In genomic region chr22:46896568-46897245, GRCh38 we compare ENCODE assay signal across 20 cellular contexts.
"Had no signal": no experiment of that assay in that cellular context is flagged by ENCODE, and none has a peak within 500 bp of the region (broad histone marks: within the 10 kb centered on the region; RNA-seq: fewer than 3 reads in every experiment).

No MANE protein-coding gene starts in this region.

- ATAC-seq: gastrocnemius medialis, sciatic nerve had no signal

- H3K27me3 ChIP-seq: breast epithelium, colonic mucosa, esophagus squamous epithelium, gastrocnemius medialis had no signal

- H3K27ac Mint-ChIP-seq: activated naive CD8-positive, alpha-beta T cell treated with anti-CD3 and anti-CD28 coated beads, Interleukin-2, amount 10 ng/mL, durations not matched to agents 7 days and 5 days; endodermal cell; T-helper 2 cell treated with Interferon-gamma antibody and Interleukin-4, amounts not matched to agents 5 μg/mL and 100 μg/mL, for 36 hours; type B pancreatic cell had no signal

- H3K36me3 ChIP-seq: breast epithelium, colonic mucosa, thoracic aorta, WERI-Rb-1 had no signal

- H3K4me1 Mint-ChIP-seq: endodermal cell had no signal

- H3K4me3 ChIP-seq: breast epithelium, colonic mucosa, esophagus squamous epithelium, gastrocnemius medialis, thoracic aorta had no signal

- H3K27me3 Mint-ChIP-seq: activated naive CD8-positive, alpha-beta T cell treated with anti-CD3 and anti-CD28 coated beads, Interleukin-2, amount 10 ng/mL, durations not matched to agents 7 days and 5 days; type B pancreatic cell had no signal

- H3K9me3 Mint-ChIP-seq: activated naive CD8-positive, alpha-beta T cell treated with anti-CD3 and anti-CD28 coated beads, Interleukin-2, amount 10 ng/mL, durations not matched to agents 7 days and 5 days; endodermal cell; nephron progenitor cell; T-helper 2 cell treated with Interferon-gamma antibody and Interleukin-4, amounts not matched to agents 5 μg/mL and 100 μg/mL, for 36 hours; type B pancreatic cell had no signal

- DNase-seq: activated naive CD4-positive, alpha-beta T cell treated with Interleukin-2 at 50 U/mL for 16 hours; activated naive CD8-positive, alpha-beta T cell treated with anti-CD3 and anti-CD28 coated beads, Interleukin-2, amount 10 ng/mL, durations not matched to agents 7 days and 5 days; activated T-cell treated with anti-CD3 and anti-CD28 coated beads, Interleukin-2, amount 50 U/mL, for 1 hour; amniotic stem cell; colonic mucosa; esophagus squamous epithelium; gastrocnemius medialis; left cardiac atrium; mesenchymal stem cell; nephron progenitor cell; small intestine; stimulated activated naive CD4-positive, alpha-beta T cell treated with Interleukin-2 at 50 U/mL for 16 hours; WERI-Rb-1 had no signal

- H3K4me1 ChIP-seq: breast epithelium, colonic mucosa, parathyroid adenoma had no signal

- H3K4me3 Mint-ChIP-seq: activated naive CD8-positive, alpha-beta T cell treated with anti-CD3 and anti-CD28 coated beads, Interleukin-2, amount 10 ng/mL, durations not matched to agents 7 days and 5 days; endodermal cell; nephron progenitor cell; T-helper 2 cell treated with Interferon-gamma antibody and Interleukin-4, amounts not matched to agents 5 μg/mL and 100 μg/mL, for 36 hours; type B pancreatic cell had no signal

- H3K9me3 ChIP-seq: breast epithelium, colonic mucosa, esophagus squamous epithelium, gastrocnemius medialis, thoracic aorta had no signal
